9 cellular contexts compared by ENCODE assay signal in genomic region chr17:74296548-74296936, GRCh38. TPM values are rescaled to one million over a fixed set of nuclear protein-coding genes. Genes with fewer than 3 reads are reported as not detected.
A peak's percentile ranks its signal among the peaks of the same experiment; 100 is the strongest.
DNase-seq lines count a peak whose midpoint lies in the region; ATAC-seq and TF ChIP-seq lines count a peak whose summit lies in the region.
"Had no signal": no experiment of that assay in that cellular context is flagged by ENCODE, and none has a peak within 500 bp of the region (broad histone marks: within the 10 kb centered on the region; RNA-seq: fewer than 3 reads in every experiment).

No MANE protein-coding gene starts in this region.

- POLR2A ChIA-PET in activated CD4-positive, alpha-beta memory T cell treated with anti-CD3 and anti-CD28 coated beads, Interleukin-2, amount 10 ng/mL, durations not matched to agents 7 days and 5 days (lab: Charles Lee) = interaction anchor here (0.7 to 2.4 kb wide), 11 partner anchors 8 to 91 kb away, joined by 3 to 15 read pairs (median 7); partner anchors contain the start of gene TTYH2

- H3K36me3 Mint-ChIP-seq in activated CD4-positive, alpha-beta memory T cell treated with anti-CD3 and anti-CD28 coated beads, Interleukin-2, amount 10 ng/mL, durations not matched to agents 7 days and 5 days (ENCODE audit: low read depth) = no peaks in the 10 kb centered on the region
- no peaks in the 10 kb centered on the region for H3K36me3 Mint-ChIP-seq in glutamatergic neuron (ENCODE audit: unreplicated experiment)

- no peaks in the 10 kb centered on the region for H3K36me3 ChIP-seq in psoas muscle (ENCODE audit: insufficient read depth in 1 of 2, low read depth in 1 of 2)

- WGBS in psoas muscle, 3 donors = 3 to 7% (median 7%) methylated on average over 5 of the region's 5 CpGs

- no peak overlapping the region for H3K27ac ChIP-seq in psoas muscle

- H3K27me3 ChIP-seq in psoas muscle (ENCODE audit: insufficient read depth in 3 of 3, low read length in 2 of 3) = no peaks in the 10 kb centered on the region

- peak; percentile 15 for DNase-seq in stimulated activated CD4-positive, alpha-beta T cell treated with anti-CD3 and anti-CD28 coated beads, Interleukin-4, amount 100 ng/mL, for 1 hour
- DNase-seq in stimulated activated CD4-positive, alpha-beta T cell treated with anti-CD3 and anti-CD28 coated beads, Interleukin-12 subunit alpha, Interleukin-12 subunit beta, amount 100 ng/mL, for 4 hours = no peak
- peak; percentile 60 for DNase-seq in NCI-H1694 treated with DMSO at 0.1 percent for 48 hours (lab: John Stamatoyannopoulos, UW)
- DNase-seq in activated CD4-positive, alpha-beta memory T cell treated with anti-CD3 and anti-CD28 coated beads, Interleukin-2, amount 10 ng/mL, durations not matched to agents 7 days and 5 days = peak; percentile 69
- peak; percentile 67 for DNase-seq in glutamatergic neuron
- DNase-seq in psoas muscle = peak; percentile 50 to 76
- no peak for DNase-seq in AG08396 (ENCODE audit: low spot score)

- H3K4me1 ChIP-seq in psoas muscle = no peaks in the 10 kb centered on the region

- no peaks in the 10 kb centered on the region for H3K9me3 Mint-ChIP-seq in activated CD4-positive, alpha-beta memory T cell treated with anti-CD3 and anti-CD28 coated beads, Interleukin-2, amount 10 ng/mL, durations not matched to agents 7 days and 5 days
- H3K9me3 Mint-ChIP-seq in glutamatergic neuron (ENCODE audit: unreplicated experiment) = peaks cover 2% of the 10 kb centered on the region
- H3K9me3 Mint-ChIP-seq: stimulated activated naive CD8-positive, alpha-beta T cell treated with anti-CD3 and anti-CD28 coated beads, Interleukin-15, Interleukin-2, amounts not matched to agents 100 ng/mL and 50 ng/mL, for 24 hours had no signal

- peaks cover 30% of the 10 kb centered on the region for H3K4me1 Mint-ChIP-seq in activated CD4-positive, alpha-beta memory T cell treated with anti-CD3 and anti-CD28 coated beads, Interleukin-2, amount 10 ng/mL, durations not matched to agents 7 days and 5 days
- peaks cover 14% of the 10 kb centered on the region for H3K4me1 Mint-ChIP-seq in glutamatergic neuron (ENCODE audit: low read depth, unreplicated experiment)

- H3K27ac Mint-ChIP-seq in activated CD4-positive, alpha-beta memory T cell treated with anti-CD3 and anti-CD28 coated beads, Interleukin-2, amount 10 ng/mL, durations not matched to agents 7 days and 5 days = peak overlapping the region; percentile 44
- H3K27ac Mint-ChIP-seq in glutamatergic neuron (ENCODE audit: unreplicated experiment) = no peak overlapping the region
- H3K27ac Mint-ChIP-seq: stimulated activated naive CD8-positive, alpha-beta T cell treated with anti-CD3 and anti-CD28 coated beads, Interleukin-15, Interleukin-2, amounts not matched to agents 100 ng/mL and 50 ng/mL, for 24 hours had no signal

- CTCF ChIA-PET in activated CD4-positive, alpha-beta memory T cell treated with anti-CD3 and anti-CD28 coated beads, Interleukin-2, amount 10 ng/mL, durations not matched to agents 7 days and 5 days (lab: Charles Lee) = interaction anchor here (0.6 to 6.6 kb wide), 19 partner anchors 8 to 907 kb away, joined by 3 to 58 read pairs (median 7); partner anchors contain the start of genes BTBD17, GPR142, RPL38 and TTYH2

- no peaks in the 10 kb centered on the region for H3K27me3 Mint-ChIP-seq in activated CD4-positive, alpha-beta memory T cell treated with anti-CD3 and anti-CD28 coated beads, Interleukin-2, amount 10 ng/mL, durations not matched to agents 7 days and 5 days
- peaks cover 3% of the 10 kb centered on the region for H3K27me3 Mint-ChIP-seq in glutamatergic neuron (ENCODE audit: unreplicated experiment)

- no peak overlapping the region for H3K4me3 Mint-ChIP-seq in activated CD4-positive, alpha-beta memory T cell treated with anti-CD3 and anti-CD28 coated beads, Interleukin-2, amount 10 ng/mL, durations not matched to agents 7 days and 5 days
- no peak overlapping the region for H3K4me3 Mint-ChIP-seq in glutamatergic neuron (ENCODE audit: unreplicated experiment)
- H3K4me3 Mint-ChIP-seq: stimulated activated naive CD8-positive, alpha-beta T cell treated with anti-CD3 and anti-CD28 coated beads, Interleukin-15, Interleukin-2, amounts not matched to agents 100 ng/mL and 50 ng/mL, for 24 hours had no signal

- ATAC-seq in psoas muscle (peak; percentile 56 to 80 (median 71)), GM18498 (IDR thresholded peaks at IDR 0.05; ENCODE audit: unreplicated experiment) (no peak)

- no peaks in the 10 kb centered on the region for H3K9me3 ChIP-seq in psoas muscle

- TF ChIP-seq CTCF in glutamatergic neuron (IDR thresholded peaks at IDR 0.05; ENCODE audit: partially characterized antibody, unreplicated experiment) (peak; percentile 48), psoas muscle (IDR thresholded peaks at IDR 0.05) (peak; percentile 55)

- H3K4me3 ChIP-seq in psoas muscle = no peak overlapping the region

- intact Hi-C loops in psoas muscle (cut with DNase I) = loop anchor here (2.0 to 5.0 kb wide), 3 partner anchors 66 to 86 kb away; partner anchors contain the start of genes BTBD17 (in 1 of the 2) and TTYH2 (in 1 of the 2)

RNA-seq across cellular contexts. Expression of gene DNAI2, which starts 22.5 kb away (rescaled TPM):
- 1 to 10 TPM; 2.5 to 3.1 TPM for total RNA-seq in activated CD4-positive, alpha-beta memory T cell treated with anti-CD3 and anti-CD28 coated beads, Interleukin-2, amount 10 ng/mL, durations not matched to agents 7 days and 5 days
- not detected for total RNA-seq in glutamatergic neuron (ENCODE audit: unreplicated experiment)
- total RNA-seq in psoas muscle = not detected
- polyA plus RNA-seq in psoas muscle = not detected

RNA-seq across cellular contexts. Expression of gene KIF19, which starts 29.5 kb away (rescaled TPM):
- 1 to 10 TPM; 3.5 to 3.8 TPM for total RNA-seq in activated CD4-positive, alpha-beta memory T cell treated with anti-CD3 and anti-CD28 coated beads, Interleukin-2, amount 10 ng/mL, durations not matched to agents 7 days and 5 days
- total RNA-seq in glutamatergic neuron (ENCODE audit: unreplicated experiment) = 80.8 TPM
- total RNA-seq in psoas muscle = under 1 TPM; 0.17 to 0.44 (median 0.29) TPM
- polyA plus RNA-seq in psoas muscle = under 1 TPM; 0.13 to 0.30 (median 0.27) TPM

Comparison
In these comparisons a context has a peak if more than half of its experiments do, and no peak if none do; other contexts are left out.
1. DNase-seq: peak in stimulated activated CD4-positive, alpha-beta T cell treated with anti-CD3 and anti-CD28 coated beads, Interleukin-4, amount 100 ng/mL, for 1 hour (single experiment), NCI-H1694 treated with DMSO at 0.1 percent for 48 hours (single experiment), activated CD4-positive, alpha-beta memory T cell treated with anti-CD3 and anti-CD28 coated beads, Interleukin-2, amount 10 ng/mL, durations not matched to agents 7 days and 5 days (single experiment), glutamatergic neuron (single experiment) and psoas muscle (2 of 2); none in stimulated activated CD4-positive, alpha-beta T cell treated with anti-CD3 and anti-CD28 coated beads, Interleukin-12 subunit alpha, Interleukin-12 subunit beta, amount 100 ng/mL, for 4 hours (single experiment) and AG08396 (single experiment).
2. RNA of gene KIF19, which starts 29.5 kb away (total RNA-seq): 80.8 TPM in glutamatergic neuron (single experiment); 3.5 to 3.8 TPM in activated CD4-positive, alpha-beta memory T cell treated with anti-CD3 and anti-CD28 coated beads, Interleukin-2, amount 10 ng/mL, durations not matched to agents 7 days and 5 days and 0.17 to 0.44 TPM in psoas muscle; every median in the first group is over 10 times any median in the second.